Comparison of ENCODE assay signal across 8 cellular contexts in genomic region chr2:64644240-64645013, GRCh38. TPM values are rescaled to one million over a fixed set of nuclear protein-coding genes. Genes with fewer than 3 reads are reported as not detected.
A peak's percentile ranks its signal among the peaks of the same experiment; 100 is the strongest.
DNase-seq lines count a peak whose midpoint lies in the region; ATAC-seq and TF ChIP-seq lines count a peak whose summit lies in the region.

No MANE protein-coding gene starts in this region.

- H3K9me3 Mint-ChIP-seq in naive B cell = no peaks in the 10 kb centered on the region

- intact Hi-C loops in upper lobe of right lung (cut with DNase I) = loop anchor here (10.0 kb wide), 2 partner anchors 60 to 220 kb away; no protein-coding TSS in a partner anchor

- H3K4me3 ChIP-seq in upper lobe of right lung = peak overlapping the region; percentile 51

- no peaks in the 10 kb centered on the region for H3K27me3 Mint-ChIP-seq in naive B cell

- TF ChIP-seq CTCF in AG09319 (IDR thresholded peaks at IDR 0.05; ENCODE audit: low read depth, low read length) = no peak
- no peak for TF ChIP-seq CTCF in upper lobe of right lung (IDR thresholded peaks at IDR 0.05)

- H3K27ac ChIP-seq in upper lobe of right lung = peak overlapping the region; percentile 88

- DNase-seq in AG09319 (ENCODE audit: extremely low read depth, low read depth) (peak; percentile 70), NCI-H345 treated with DMSO at 0.1 percent for 48 hours (lab: John Stamatoyannopoulos, UW; ENCODE audit: unreplicated experiment) (peak; percentile 20), fibroblast of gingiva (ENCODE audit: low read depth) (peak; percentile 84), naive B cell (peak; percentile 66), upper lobe of right lung (peak; percentile 84)
- peak; percentile 49 for DNase-seq in activated T-cell treated with anti-CD3 and anti-CD28 coated beads, Interleukin-2, amount 50 U/mL, for 1 hour

- peak overlapping the region; percentile 91 to 97 (median 96) for H3K27ac Mint-ChIP-seq in naive B cell

- no peaks in the 10 kb centered on the region for H3K27me3 ChIP-seq in upper lobe of right lung

- peaks cover 43% of the 10 kb centered on the region for H3K4me1 ChIP-seq in upper lobe of right lung

- H3K36me3 ChIP-seq in upper lobe of right lung = no peaks in the 10 kb centered on the region

- no peaks in the 10 kb centered on the region for H3K36me3 Mint-ChIP-seq in naive B cell

- H3K9me3 ChIP-seq in upper lobe of right lung = no peaks in the 10 kb centered on the region

- H3K4me3 Mint-ChIP-seq in naive B cell = peak overlapping the region; percentile 76 to 93 (median 90)

- ATAC-seq in GM18858 (IDR thresholded peaks at IDR 0.05; ENCODE audit: unreplicated experiment) = peak; percentile 36
- peak; percentile 45 for ATAC-seq in HG03039 (IDR thresholded peaks at IDR 0.05; ENCODE audit: unreplicated experiment)
- ATAC-seq in naive B cell (ENCODE audit: low read depth in 2 of 2) = peak; percentile 53 to 61
- ATAC-seq in upper lobe of right lung = peak; percentile 87

- peaks cover 64 to 99% (median 88%) of the 10 kb centered on the region in 3 donors for H3K4me1 Mint-ChIP-seq in naive B cell

RNA-seq across cellular contexts. Expression of gene SERTAD2, which starts 9.3 kb away (rescaled TPM):
- polyA plus RNA-seq in naive B cell (ENCODE audit: low read depth in 6 of 6) = 10 to 100 TPM in 5 of 6 donors, 1 to 10 TPM in 1; 7.9 to 21.8 (median 13.2) TPM
- total RNA-seq in upper lobe of right lung = 20.7 TPM

Comparison
In these comparisons a context has a peak if more than half of its experiments do, and no peak if none do; other contexts are left out.
1. Peak in every context shown above with its lines: DNase-seq, ATAC-seq, H3K4me3 ChIP-seq and H3K27ac ChIP-seq.
2. DNase-seq: peak in every context shown above with its lines; median percentile 84 in fibroblast of gingiva; 84 in upper lobe of right lung; 70 in AG09319; 66 in naive B cell; 49 in activated T-cell treated with anti-CD3 and anti-CD28 coated beads, Interleukin-2, amount 50 U/mL, for 1 hour; 20 in NCI-H345 treated with DMSO at 0.1 percent for 48 hours.
3. ATAC-seq: peak in every context shown above with its lines; median percentile 87 in upper lobe of right lung; 57 in naive B cell; 45 in HG03039; 36 in GM18858.